ENCODE assay signal across 22 cellular contexts in the genomic region with DNA sequence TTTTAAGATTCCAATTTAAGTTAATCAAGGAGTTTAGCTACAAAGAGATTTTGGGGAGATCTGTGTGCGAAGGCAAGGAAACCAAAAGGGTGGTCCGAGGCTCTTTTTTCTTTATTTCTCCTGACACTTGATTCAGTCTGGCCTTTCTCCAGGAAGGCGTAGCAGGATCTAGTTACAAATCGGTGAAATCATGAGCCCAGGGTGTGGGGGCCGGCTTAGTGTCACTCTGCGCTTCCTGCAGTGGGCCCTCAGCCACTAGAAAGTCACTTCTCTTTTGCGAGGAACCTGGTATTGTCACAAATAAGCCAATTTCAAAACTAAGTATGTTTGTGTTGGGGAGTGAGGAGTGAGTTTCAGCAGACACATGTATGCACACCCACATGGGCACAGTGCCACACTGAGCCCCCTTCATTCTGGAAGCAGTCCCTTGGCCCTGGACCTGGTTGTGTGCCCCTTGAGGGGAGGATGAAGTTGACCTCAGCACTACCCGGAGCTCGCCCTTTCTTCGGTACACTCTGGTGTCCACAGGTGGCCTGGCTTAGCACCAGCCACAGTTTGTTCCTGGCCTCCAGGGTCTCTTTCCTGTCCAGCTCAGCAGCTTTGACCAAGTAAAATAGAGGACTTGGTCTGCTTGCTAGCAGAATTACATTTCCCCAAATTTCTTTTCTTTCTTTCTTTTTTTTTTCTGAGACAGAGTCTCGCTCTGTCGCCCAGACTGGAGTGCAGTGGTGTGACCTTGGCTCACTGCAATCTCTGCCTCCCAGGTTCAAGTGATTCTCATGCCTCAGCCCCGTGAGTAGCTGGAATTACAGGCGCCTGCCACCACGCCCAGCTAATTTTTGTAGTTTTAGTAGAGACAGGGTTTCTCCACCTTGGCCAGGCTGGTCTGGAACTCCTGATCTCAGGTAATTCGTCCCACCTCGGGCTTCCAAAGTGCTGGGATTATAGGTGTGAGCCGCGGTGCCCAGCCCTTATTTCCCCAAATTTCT.
A peak's percentile ranks its signal among the peaks of the same experiment; 100 is the strongest.
DNase-seq lines count a peak whose midpoint lies in the region; ATAC-seq, FAIRE-seq and TF ChIP-seq lines count a peak whose summit lies in the region.
"Had no signal": no experiment of that assay in that cellular context is flagged by ENCODE, and none has a peak within 500 bp of the region (broad histone marks: within the 10 kb centered on the region; RNA-seq: fewer than 3 reads in every experiment).

No MANE protein-coding gene starts in this region.

- CTCF ChIA-PET in H1 (lab: Charles Lee; ENCODE audit: partially characterized antibody) = interaction anchor here (0.6 to 2.5 kb wide), 11 partner anchors 12 to 277 kb away, joined by 3 to 10 read pairs (median 4); no protein-coding TSS in a partner anchor

- no peak for TF ChIP-seq EP300 in H1 (IDR thresholded peaks at IDR 0.05; ENCODE audit: borderline replicate concordance in 1 of 2, low read depth in 2 of 2, low read length in 2 of 2)

- H4K91ac ChIP-seq in H1 (replicated peaks; ENCODE audit: insufficient read length, low read length) = no peak overlapping the region

- TF ChIP-seq CTCF in H1 (IDR thresholded peaks at IDR 0.05; ENCODE audit: control extremely low read depth in 1 of 3, insufficient read depth in 1 of 3, low read depth in 1 of 3, low read length in 3 of 3) (no peak), lower lobe of right lung (IDR thresholded peaks at IDR 0.05) (no peak)

- no peak overlapping the region for H2BK20ac ChIP-seq in H1 (ENCODE audit: low read length)

- H3K4ac ChIP-seq in H1 (replicated peaks; ENCODE audit: insufficient read length, low read depth, low read length) = no peak overlapping the region

- H3K9me3 ChIP-seq in H1 (ENCODE audit: insufficient read depth in 2 of 2, low read depth in 1 of 2, low read length in 1 of 2) = no peaks in the 10 kb centered on the region
- no peaks in the 10 kb centered on the region for H3K9me3 ChIP-seq in lower lobe of right lung
- H3K9me3 ChIP-seq in skeletal muscle tissue (ENCODE audit: control insufficient read depth in 3 of 3, low read length in 3 of 3) = no peaks in the 10 kb centered on the region

- no peak overlapping the region for H3K9ac ChIP-seq in H1 (replicated peaks in 1 of 4; ENCODE audit: extremely low read depth in 1 of 4, low read depth in 3 of 4, low read length in 3 of 4)
- peak overlapping the region in 2 of 3 donors; percentile 15 to 40 for H3K9ac ChIP-seq in skeletal muscle tissue (ENCODE audit: low read depth in 1 of 3, low read length in 3 of 3)
- H3K9ac ChIP-seq: KMS-11 had no signal

- H3K23me2 ChIP-seq in H1 (ENCODE audit: low read depth, low read length) = no peaks in the 10 kb centered on the region

- 86% methylated on average over 17 of the region's 19 CpGs; no CpG with 5 or more reads in 1 of the 2 experiments for WGBS in H1 (ENCODE audit: extremely low coverage in 1 of 2, insufficient coverage in 1 of 2, insufficient read length in 1 of 2, insufficient replicate concordance in 2 of 2, low coverage in 1 of 2, low lambda C conversion rate in 2 of 2, missing lambda C conversion rate in 1 of 2), 2 experiments

- H3K18ac ChIP-seq in H1 (ENCODE audit: extremely low read depth, low read length) = no peak overlapping the region

- TF ChIP-seq RAD21 in H1 (IDR thresholded peaks at IDR 0.05 in 1 of 2, conservative IDR thresholded peaks at IDR 0.05 in 1 of 2; ENCODE audit: low read depth in 2 of 2, low read length in 2 of 2) = no peak

- peaks cover 8 to 17% of the 10 kb centered on the region in 2 experiments for H4K20me1 ChIP-seq in H1 (replicated peaks in 1 of 2; ENCODE audit: control insufficient read depth in 1 of 2, insufficient read depth in 2 of 2, low read length in 2 of 2)

- H3K4me1 ChIP-seq in H1 (replicated peaks in 1 of 4; ENCODE audit: control insufficient read depth in 3 of 4, insufficient read depth in 4 of 4, low read length in 3 of 4) (peaks cover 12 to 29% (median 27%) of the 10 kb centered on the region in 4 experiments; a peak in 6 of 7 replicates), lower lobe of right lung (peaks cover 8% of the 10 kb centered on the region), skeletal muscle tissue (ENCODE audit: control insufficient read depth in 3 of 3, insufficient read depth in 3 of 3, low read length in 3 of 3) (peaks cover 33 to 53% (median 42%) of the 10 kb centered on the region in 3 donors)

- no peaks in the 10 kb centered on the region for H3K27me3 ChIP-seq in H1 (replicated peaks in 1 of 4; ENCODE audit: control insufficient read depth in 3 of 4, extremely low read depth in 1 of 4, insufficient read depth in 3 of 4, low read length in 3 of 4)
- H3K27me3 ChIP-seq in lower lobe of right lung (ENCODE audit: low read depth) = no peaks in the 10 kb centered on the region
- no peaks in the 10 kb centered on the region for H3K27me3 ChIP-seq in skeletal muscle tissue (ENCODE audit: control insufficient read depth in 3 of 3, insufficient read depth in 3 of 3, low read length in 3 of 3)
- H3K27me3 ChIP-seq: brain microvascular endothelial cell had no signal

- peak overlapping the region; percentile 26; the same call in 1 of the 2 replicates for H2AK5ac ChIP-seq in H1 (ENCODE audit: low read depth, low read length)

- H3K23ac ChIP-seq in H1 (ENCODE audit: insufficient read length) = no peak overlapping the region

- no peak overlapping the region for H3K4me3 ChIP-seq in H1 (ENCODE audit: extremely low read depth in 1 of 4, insufficient read depth in 2 of 4, low read depth in 3 of 4, low read length in 4 of 4)
- no peak overlapping the region for H3K4me3 ChIP-seq in lower lobe of right lung
- no peak overlapping the region for H3K4me3 ChIP-seq in skeletal muscle tissue (ENCODE audit: low read length in 3 of 3)

- TF ChIP-seq POLR2A in H1 (IDR thresholded peaks at IDR 0.05; ENCODE audit: control extremely low read depth in 1 of 2, low read depth in 2 of 2, low read length in 2 of 2) = no peak

- H2BK12ac ChIP-seq in H1 (ENCODE audit: low read depth, low read length) = no peak overlapping the region

- H3K27ac ChIP-seq in H1 (ENCODE audit: low read depth, low read length) = no peak overlapping the region
- no peak overlapping the region for H3K27ac ChIP-seq in lower lobe of right lung
- H3K27ac ChIP-seq in skeletal muscle tissue (ENCODE audit: low read depth, low read length) = peak overlapping the region; percentile 15
- H3K27ac ChIP-seq: brain microvascular endothelial cell, C4-2B, KMS-11 had no signal

- no peak overlapping the region for H3K4me2 ChIP-seq in H1 (ENCODE audit: insufficient read depth in 1 of 2, low read depth in 2 of 2, low read length in 2 of 2)
- H3K4me2 ChIP-seq: KMS-11 had no signal

- ATAC-seq in lower lobe of right lung = peak; percentile 20 to 43
- ATAC-seq in GM18858 (IDR thresholded peaks at IDR 0.05; ENCODE audit: unreplicated experiment) = no peak
- ATAC-seq: activated T-cell treated with anti-CD3 and anti-CD28 coated beads, Interleukin-2, amount 50 U/mL, for 72 hours; naive thymus-derived CD4-positive, alpha-beta T cell; T-helper 17 cell had no signal

- H2BK5ac ChIP-seq in H1 (ENCODE audit: low read depth, low read length) = no peak overlapping the region

- peaks cover 22% of the 10 kb centered on the region for H3K79me1 ChIP-seq in H1 (ENCODE audit: low read depth, low read length)

- DNase-seq in NCI-H2171 treated with DMSO at 0.1 percent for 48 hours (lab: John Stamatoyannopoulos, UW) (peak; percentile 8), NCI-H2171 (lab: John Stamatoyannopoulos, UW) (no peak), H1 (ENCODE audit: low read depth in 1 of 2, low spot score in 2 of 2) (no peak), lower lobe of right lung (no peak), C1 segment of cervical spinal cord (lab: John Stamatoyannopoulos, UW) (no peak)
- no peak for DNase-seq in stimulated activated CD4-positive, alpha-beta T cell treated with anti-CD3 and anti-CD28 coated beads, Interleukin-4, amount 100 ng/mL, for 4 hours
- DNase-seq: activated CD4-positive, CD25-positive, alpha-beta regulatory T cell; activated naive CD8-positive, alpha-beta T cell treated with anti-CD3 and anti-CD28 coated beads for 36 hours; activated T-cell treated with anti-CD3 and anti-CD28 coated beads, Interleukin-2, amount 50 U/mL, for 72 hours; brain microvascular endothelial cell; DMS 273 treated with DMSO at 0.1 percent for 48 hours; erythroblast; naive thymus-derived CD4-positive, alpha-beta T cell; NCI-H1417; stimulated activated CD4-positive, alpha-beta T cell treated with anti-CD3 and anti-CD28 coated beads, Interleukin-15, amount 100 ng/mL, for 24 hours; stimulated activated naive CD4-positive, alpha-beta T cell; T-helper 17 cell had no signal

- no peak overlapping the region for H4K8ac ChIP-seq in H1 (ENCODE audit: extremely low read depth, insufficient read depth, low read length)

- FAIRE-seq in H1 (lab: Jason Lieb, UNC) = no peak
- FAIRE-seq: A204.1 had no signal

- 0 out of 2 replicates have a peak overlapping the region, but pooled peaks have one; percentile 0 for H2BK15ac ChIP-seq in H1 (ENCODE audit: low read length)

- no peak overlapping the region for H2BK120ac ChIP-seq in H1 (replicated peaks; ENCODE audit: low read depth, low read length)

- POLR2A ChIA-PET in H1 (lab: Charles Lee; ENCODE audit: partially characterized antibody) = interaction anchor here (21.8 kb wide), 1 partner anchor 20 kb away, joined by 237 read pairs; no protein-coding TSS in a partner anchor

- no peak overlapping the region for H3K56ac ChIP-seq in H1 (replicated peaks; ENCODE audit: insufficient read length, low read depth, low read length)

- no peak overlapping the region for H3K14ac ChIP-seq in H1 (ENCODE audit: insufficient read length)

- H3K36me3 ChIP-seq in H1 (ENCODE audit: control insufficient read depth in 2 of 4, insufficient read depth in 4 of 4, low read length in 3 of 4) (no peaks in the 10 kb centered on the region), lower lobe of right lung (peaks cover 15% of the 10 kb centered on the region), skeletal muscle tissue (ENCODE audit: control insufficient read depth in 3 of 3, insufficient read depth in 3 of 3, low read length in 3 of 3) (peaks cover 0 to 2% (median 0%) of the 10 kb centered on the region in 3 donors)
- H3K36me3 ChIP-seq: brain microvascular endothelial cell had no signal

- H2AFZ ChIP-seq in H1 (ENCODE audit: low read length) = no peak overlapping the region

- H4K5ac ChIP-seq in H1 (ENCODE audit: insufficient read length, low read depth, low read length) = no peak overlapping the region

- H3K79me2 ChIP-seq in H1 (ENCODE audit: control insufficient read depth in 1 of 2, insufficient read depth in 2 of 2, low read length in 2 of 2) = peaks cover 3 to 96% of the 10 kb centered on the region in 2 experiments; a peak in 3 of 4 replicates

- intact Hi-C loops in lower lobe of right lung (cut with DNase I) = no loop called here

TF ChIP-seq in H1, 55 proteins besides CTCF, POLR2A, EP300 and RAD21 (continues in another document):
- no peak for TF ChIP-seq YY1 (IDR thresholded peaks at IDR 0.05; ENCODE audit: low read depth, low read length)
- TF ChIP-seq, protein P1, sequence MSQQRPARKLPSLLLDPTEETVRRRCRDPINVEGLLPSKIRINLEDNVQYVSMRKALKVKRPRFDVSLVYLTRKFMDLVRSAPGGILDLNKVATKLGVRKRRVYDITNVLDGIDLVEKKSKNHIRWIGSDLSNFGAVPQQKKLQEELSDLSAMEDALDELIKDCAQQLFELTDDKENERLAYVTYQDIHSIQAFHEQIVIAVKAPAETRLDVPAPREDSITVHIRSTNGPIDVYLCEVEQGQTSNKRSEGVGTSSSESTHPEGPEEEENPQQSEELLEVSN (IDR thresholded peaks at IDR 0.05) = no peak
- no peak for TF ChIP-seq KDM1A (IDR thresholded peaks at IDR 0.05; ENCODE audit: borderline replicate concordance, low read length)

Comparison
In these comparisons a context has a peak if more than half of its experiments do, and no peak if none do; other contexts are left out.
1. H3K9ac ChIP-seq: peak in skeletal muscle tissue (2 of 3); none in H1 (0 of 4).